10 cellular contexts compared by ENCODE assay signal in the genomic region with DNA sequence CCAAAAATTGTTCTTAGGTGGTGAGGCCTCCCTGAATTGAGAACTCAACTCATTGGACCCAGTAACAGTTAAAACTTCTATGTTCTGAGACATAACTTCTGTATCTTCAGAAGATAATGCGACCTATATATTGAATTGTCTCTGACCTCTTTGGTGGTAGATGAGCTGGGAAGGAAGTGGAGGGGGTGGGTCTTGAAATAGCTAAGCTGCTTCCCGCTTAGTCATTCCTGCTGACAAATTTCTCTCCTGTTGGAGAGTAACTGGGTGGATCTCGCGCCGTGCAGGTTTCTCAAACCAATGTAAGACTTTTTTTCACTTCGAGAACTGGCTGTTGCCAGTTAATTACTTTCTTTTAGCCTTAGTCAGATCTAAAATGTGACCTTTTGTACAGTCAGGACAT.
A peak's percentile ranks its signal among the peaks of the same experiment; 100 is the strongest.
DNase-seq lines count a peak whose midpoint lies in the region; ATAC-seq and TF ChIP-seq lines count a peak whose summit lies in the region.
"Had no signal": no experiment of that assay in that cellular context is flagged by ENCODE, and none has a peak within 500 bp of the region (broad histone marks: within the 10 kb centered on the region; RNA-seq: fewer than 3 reads in every experiment).

No MANE protein-coding gene starts in this region.

- DNase-seq in activated CD4-positive, alpha-beta T cell treated with anti-CD3 and anti-CD28 coated beads, Interleukin-2, amount 50 U/mL, for 48 hours = peak; percentile 16 to 34
- DNase-seq in activated CD4-positive, alpha-beta T cell treated with anti-CD3 and anti-CD28 coated beads for 1 hour = no peak
- DNase-seq in M059J (ENCODE audit: low read depth) = peak; percentile 55
- DNase-seq in choroid plexus epithelial cell (ENCODE audit: low read depth) = peak; percentile 88
- no peak for DNase-seq in mesothelial cell of epicardium (ENCODE audit: low spot score in 2 of 2, unreplicated experiment in 2 of 2)
- no peak for DNase-seq in GM20000 (ENCODE audit: low spot score)
- no peak for DNase-seq in stimulated activated naive CD8-positive, alpha-beta T cell treated with anti-CD3 and anti-CD28 coated beads, Interleukin-15, amount 100 ng/mL, for 72 hours
- DNase-seq in NCI-H187 treated with DMSO at 0.1 percent for 48 hours (lab: John Stamatoyannopoulos, UW) = no peak
- DNase-seq: NCI-H2081 had no signal

- no peak for ATAC-seq in stimulated activated naive CD8-positive, alpha-beta T cell treated with anti-CD3 and anti-CD28 coated beads, Interleukin-15, amount 100 ng/mL, for 72 hours

- H3K4me3 ChIP-seq in choroid plexus epithelial cell (ENCODE audit: low read depth, low read length) = no peak overlapping the region
- H3K4me3 ChIP-seq: cardiac muscle cell had no signal

- H3K4me3 Mint-ChIP-seq in mesothelial cell of epicardium = no peak overlapping the region
- no peak overlapping the region for H3K4me3 Mint-ChIP-seq in stimulated activated naive CD8-positive, alpha-beta T cell treated with anti-CD3 and anti-CD28 coated beads, Interleukin-15, amount 100 ng/mL, for 72 hours

- no peaks in the 10 kb centered on the region for H3K27me3 Mint-ChIP-seq in mesothelial cell of epicardium (ENCODE audit: low read depth)
- no peaks in the 10 kb centered on the region for H3K27me3 Mint-ChIP-seq in stimulated activated naive CD8-positive, alpha-beta T cell treated with anti-CD3 and anti-CD28 coated beads, Interleukin-15, amount 100 ng/mL, for 72 hours

- peaks cover 31% of the 10 kb centered on the region for H3K4me1 Mint-ChIP-seq in mesothelial cell of epicardium
- peaks cover 11% of the 10 kb centered on the region for H3K4me1 Mint-ChIP-seq in stimulated activated naive CD8-positive, alpha-beta T cell treated with anti-CD3 and anti-CD28 coated beads, Interleukin-15, amount 100 ng/mL, for 72 hours

- peaks cover 28% of the 10 kb centered on the region for H3K36me3 Mint-ChIP-seq in mesothelial cell of epicardium

- H3K27ac Mint-ChIP-seq in mesothelial cell of epicardium = peak overlapping the region; percentile 27
- H3K27ac Mint-ChIP-seq in stimulated activated naive CD8-positive, alpha-beta T cell treated with anti-CD3 and anti-CD28 coated beads, Interleukin-15, amount 100 ng/mL, for 72 hours = peak overlapping the region in 1 of 2 donors; percentile 33

- TF ChIP-seq CTCF in choroid plexus epithelial cell (conservative IDR thresholded peaks at IDR 0.05; ENCODE audit: low read depth, low read length) (no peak), mesothelial cell of epicardium (IDR thresholded peaks at IDR 0.05; ENCODE audit: unreplicated experiment) (no peak), GM20000 (IDR thresholded peaks at IDR 0.05; ENCODE audit: extremely low read depth, missing control alignments) (no peak)

- peaks cover 12% of the 10 kb centered on the region for H3K9me3 Mint-ChIP-seq in mesothelial cell of epicardium
- H3K9me3 Mint-ChIP-seq in stimulated activated naive CD8-positive, alpha-beta T cell treated with anti-CD3 and anti-CD28 coated beads, Interleukin-15, amount 100 ng/mL, for 72 hours = no peaks in the 10 kb centered on the region

Comparison
In these comparisons a context has a peak if more than half of its experiments do, and no peak if none do; other contexts are left out.
1. DNase-seq: peak in activated CD4-positive, alpha-beta T cell treated with anti-CD3 and anti-CD28 coated beads, Interleukin-2, amount 50 U/mL, for 48 hours (2 of 2), M059J (single experiment) and choroid plexus epithelial cell (single experiment); none in activated CD4-positive, alpha-beta T cell treated with anti-CD3 and anti-CD28 coated beads for 1 hour (single experiment), mesothelial cell of epicardium (0 of 2), GM20000 (single experiment), stimulated activated naive CD8-positive, alpha-beta T cell treated with anti-CD3 and anti-CD28 coated beads, Interleukin-15, amount 100 ng/mL, for 72 hours (0 of 2) and NCI-H187 treated with DMSO at 0.1 percent for 48 hours (single experiment).